In genomic region chr10:96833220-96834001, GRCh38 we compare ENCODE assay signal across 8 cellular contexts. TPM values are rescaled to one million over a fixed set of nuclear protein-coding genes. Genes with fewer than 3 reads are reported as not detected.
DNase-seq lines count a peak whose midpoint lies in the region; ATAC-seq, FAIRE-seq and TF ChIP-seq lines count a peak whose summit lies in the region.

No MANE protein-coding gene starts in this region.

- H3K27me3 ChIP-seq in OCI-LY1 (ENCODE audit: insufficient read depth, low read length) (no peaks in the 10 kb centered on the region), GM12878 (replicated peaks in 1 of 2; ENCODE audit: control insufficient read depth in 2 of 2, insufficient read depth in 2 of 2, low read length in 1 of 2) (no peaks in the 10 kb centered on the region), iPS-18a (ENCODE audit: control insufficient read depth, insufficient read depth, low read length) (no peaks in the 10 kb centered on the region), gastrocnemius medialis (no peaks in the 10 kb centered on the region)

- H3F3A ChIP-seq in OCI-LY1 (ENCODE audit: insufficient read depth, low read length), result no peaks in the 10 kb centered on the region

- H2AFZ ChIP-seq in OCI-LY1 (ENCODE audit: low read length) (no peak overlapping the region), GM12878 (ENCODE audit: control insufficient read depth, low read depth, low read length) (peak overlapping the region; percentile 2; the same call in 1 of the 2 replicates)

- peak overlapping the region; percentile 96 for H3K4me2 ChIP-seq in OCI-LY1 (ENCODE audit: low read length)
- H3K4me2 ChIP-seq in GM12878 (ENCODE audit: control insufficient read depth, insufficient read depth), result peak overlapping the region; percentile 91

- H4K20me1 ChIP-seq in OCI-LY1 (ENCODE audit: insufficient read depth, low read length), result no peaks in the 10 kb centered on the region
- H4K20me1 ChIP-seq in GM12878 (ENCODE audit: control insufficient read depth, insufficient read depth), result peaks cover 3% of the 10 kb centered on the region; the same call in 1 of the 2 replicates

- H3K27ac ChIP-seq in OCI-LY1 (ENCODE audit: low read depth, low read length, poor library complexity, severe bottlenecking) (peak overlapping the region; percentile 39), GM12878 (ENCODE audit: control insufficient read depth, insufficient read depth) (peak overlapping the region; percentile 64), iPS-18a (ENCODE audit: low read length) (peak overlapping the region; percentile 7), gastrocnemius medialis (peak overlapping the region; percentile 94 to 99 (median 97))

- BruUV-seq in GM12878 (replicated peaks; lab: Mats Ljungman, UMichigan), result no TSS peak

- TF ChIP-seq CTCF in OCI-LY1 (IDR thresholded peaks at IDR 0.05; ENCODE audit: low read length) (no peak), GM12878 (IDR thresholded peaks at IDR 0.05 in 2 of 3, conservative IDR thresholded peaks at IDR 0.05 in 1 of 3; ENCODE audit: control insufficient read depth in 2 of 3, extremely low read depth in 1 of 3, insufficient read depth in 1 of 3, low read depth in 3 of 3, low read length in 3 of 3) (no peak), gastrocnemius medialis (IDR thresholded peaks at IDR 0.05 in 4 of 5, conservative IDR thresholded peaks at IDR 0.05 in 1 of 5) (no peak)

- DNase-seq in NCI-H1417 (lab: John Stamatoyannopoulos, UW), result peak; percentile 6 to 72 (median 39)
- no peak for DNase-seq in NCI-H1417 treated with DMSO at 0.1 percent for 48 hours (lab: John Stamatoyannopoulos, UW)
- no peak for DNase-seq in GM12878 (ENCODE audit: low read depth, low spot score)
- peak; percentile 12 to 27 for DNase-seq in gastrocnemius medialis

- peaks cover 49% of the 10 kb centered on the region for H3K79me2 ChIP-seq in OCI-LY1 (ENCODE audit: insufficient read depth, low read length)
- H3K79me2 ChIP-seq in GM12878 (ENCODE audit: control insufficient read depth, insufficient read depth, low read length), result peaks cover 57% of the 10 kb centered on the region

- H3K36me3 ChIP-seq in OCI-LY1 (ENCODE audit: insufficient read depth, low read length) (peaks cover 8% of the 10 kb centered on the region; the same call in 1 of the 2 replicates), GM12878 (ENCODE audit: control insufficient read depth in 2 of 2, insufficient read depth in 2 of 2, low read length in 1 of 2) (peaks cover 0 to 2% of the 10 kb centered on the region in 2 experiments; a peak in 1 of 4 replicates), iPS-18a (ENCODE audit: control insufficient read depth, low read depth, low read length) (no peaks in the 10 kb centered on the region), gastrocnemius medialis (no peaks in the 10 kb centered on the region)

- CTCF ChIA-PET in GM12878 (lab: Yijun Ruan, JAX), result interaction anchor here (0.6 to 1.2 kb wide), 5 partner anchors 11 to 191 kb away, joined by 3 to 7 read pairs (median 3); no protein-coding TSS in a partner anchor

- peak overlapping the region; percentile 77 for H3K9ac ChIP-seq in OCI-LY1 (ENCODE audit: low read length)
- peak overlapping the region; percentile 82 for H3K9ac ChIP-seq in GM12878 (ENCODE audit: control insufficient read depth, insufficient read depth, low read length)
- H3K9ac ChIP-seq in iPS-18a (ENCODE audit: low read length), result peak overlapping the region; percentile 63

- under 1% methylated on average over 29 of the region's 46 CpGs for WGBS in GM12878 (ENCODE audit: insufficient coverage, insufficient replicate concordance, low lambda C conversion rate, missing lambda C conversion rate)

- intact Hi-C loops in GM12878 (cut with micrococcal nuclease; ENCODE audit: unreplicated experiment) (loop anchor here (2.0 to 10.0 kb wide), 5 partner anchors 79 to 439 kb away; partner anchors contain the start of gene TM9SF3), gastrocnemius medialis (cut with DNase I; ENCODE audit: low total_unique reads) (loop anchor here (2.0 to 10.0 kb wide), 6 partner anchors 191 to 501 kb away; partner anchors contain the start of genes FRAT2, TLL2 and TM9SF3)

- no peaks in the 10 kb centered on the region for H3K9me2 ChIP-seq in OCI-LY1 (ENCODE audit: low read depth, low read length)

- TF ChIP-seq POLR2A in GM12878 (IDR thresholded peaks at IDR 0.05; ENCODE audit: low read depth, low read length) (no peak), gastrocnemius medialis (IDR thresholded peaks at IDR 0.05) (no peak)

- TF ChIP-seq RAD21 in GM12878 (IDR thresholded peaks at IDR 0.05; ENCODE audit: insufficient read depth, low read depth, low read length), result no peak

- no peak for TF ChIP-seq EP300 in GM12878 (IDR thresholded peaks at IDR 0.05; ENCODE audit: borderline replicate concordance in 1 of 2, control insufficient read depth in 1 of 2, low read depth in 2 of 2, low read length in 2 of 2)

- peak; percentile 61 for FAIRE-seq in GM12878 (lab: Jason Lieb, UNC)

- RAD21 ChIA-PET in GM12878 (lab: Charles Lee; ENCODE audit: unreplicated experiment), result interaction anchor here (0.8 to 2.1 kb wide), 4 partner anchors 27 to 191 kb away, joined by 3 to 11 read pairs (median 4); no protein-coding TSS in a partner anchor

- POLR2A ChIA-PET in GM12878 (lab: Charles Lee), result interaction anchor here (0.6 to 1.3 kb wide), 5 partner anchors 70 to 886 kb away, joined by 3 to 7 read pairs (median 3); no protein-coding TSS in a partner anchor

- peak; percentile 17 for ATAC-seq in HG02642 (IDR thresholded peaks at IDR 0.05; ENCODE audit: poor library complexity, unreplicated experiment)
- peak; percentile 30 for ATAC-seq in GM12878
- peak; percentile 14 to 22 for ATAC-seq in gastrocnemius medialis
- ATAC-seq in GM18870 (IDR thresholded peaks at IDR 0.05; ENCODE audit: unreplicated experiment), result no peak

- H3K4me1 ChIP-seq in OCI-LY1 (ENCODE audit: insufficient read depth, low read length, severe bottlenecking), result peaks cover 41% of the 10 kb centered on the region
- H3K4me1 ChIP-seq in GM12878 (ENCODE audit: control insufficient read depth, insufficient read depth, low read length), result peaks cover 12% of the 10 kb centered on the region
- peaks cover 23% of the 10 kb centered on the region for H3K4me1 ChIP-seq in iPS-18a (ENCODE audit: control insufficient read depth, low read depth, low read length)
- H3K4me1 ChIP-seq in gastrocnemius medialis, result peaks cover 45 to 60% of the 10 kb centered on the region in 2 donors

- SMC1A ChIA-PET in GM12878 (lab: Charles Lee; ENCODE audit: uncharacterized antibody, unreplicated experiment), result interaction anchor here (0.9 to 1.6 kb wide), 3 partner anchors 27 to 72 kb away, joined by 3 to 5 read pairs (median 4); no protein-coding TSS in a partner anchor

- in situ Hi-C loops in GM12878 (cut with MboI), result no loop called here
- in situ Hi-C loops in gastrocnemius medialis (cut with MboI; ENCODE audit: low sequenced_read_pairs in 4 of 4), result loop anchor here in 2 of 4 donors (10.0 kb wide), 2 partner anchors 191 to 439 kb away; no protein-coding TSS in a partner anchor

- H3K4me3 ChIP-seq in OCI-LY1 (ENCODE audit: low read depth, low read length, poor library complexity, severe bottlenecking), result peak overlapping the region; percentile 86
- peak overlapping the region; percentile 100 for H3K4me3 ChIP-seq in GM12878
- H3K4me3 ChIP-seq in iPS-18a (ENCODE audit: low read length), result peak overlapping the region; percentile 63
- H3K4me3 ChIP-seq in gastrocnemius medialis, result peak overlapping the region; percentile 81 to 90 (median 86)

- no peaks in the 10 kb centered on the region for H3K9me3 ChIP-seq in OCI-LY1 (ENCODE audit: low read length)
- H3K9me3 ChIP-seq in GM12878 (replicated peaks; ENCODE audit: control insufficient read depth, insufficient read depth, low read length), result no peaks in the 10 kb centered on the region; the same call in 2 of the 3 replicates
- H3K9me3 ChIP-seq in iPS-18a (ENCODE audit: control insufficient read depth, low read depth, low read length), result no peaks in the 10 kb centered on the region
- no peaks in the 10 kb centered on the region for H3K9me3 ChIP-seq in gastrocnemius medialis

RNA-seq across cellular contexts. Expression of gene LCOR, which starts 1.3 kb away (rescaled TPM):
- 164 and 167 TPM in 2 replicates for total RNA-seq in GM12878 (2013; cell fraction: nucleolus; rRNA removed)
- 11.2 and 16.2 TPM in 2 replicates for total RNA-seq in GM12878 (2014; rRNA removed)
- total RNA-seq in GM12878 (2014; rRNA removed; fragmentation: Illumina TruSeq; extraction: Trizol), result 17.8 and 19.2 TPM in 2 replicates
- 18.9 and 22.0 TPM in 2 replicates for total RNA-seq in GM12878 (2021)
- polyA plus RNA-seq in GM12878 (2011; ENCODE audit: low read depth), result 18.1 TPM
- polyA plus RNA-seq in GM12878 (2011; rRNA removed), result 18.0 and 24.9 TPM in 2 replicates
- polyA plus RNA-seq in GM12878 (2011; cell fraction: cytosol; rRNA removed), result 6.8 and 12.2 TPM in 2 replicates
- polyA plus RNA-seq in GM12878 (2011; cell fraction: nucleus; rRNA removed), result 19.2 and 25.2 TPM in 2 replicates
- polyA plus RNA-seq in GM12878 (2012), result 8.0 TPM in 2 replicates
- 10.2 and 16.0 TPM in 2 replicates for polyA plus RNA-seq in GM12878 (2014; fragmentation: Illumina TruSeq; extraction: Trizol)
- 1 to 10 TPM; 1.6 to 6.1 TPM for polyA plus RNA-seq in GM12878 (2014; fragmentation: Nextera tagmentation; extraction: Ambion mirVana)
- 5.2 and 6.6 TPM in 2 replicates for polyA plus RNA-seq in GM12878 (2014; rRNA removed)
- 10 to 100 TPM; 15.3 to 16.9 TPM for polyA plus RNA-seq in GM12878 (2016; fragmentation: Nextera tagmentation; extraction: Ambion mirVana)
- polyA minus RNA-seq in GM12878 (2011; rRNA and poly(A)+ RNA removed), result 34.7 and 38.0 TPM in 2 replicates
- 9.0 and 13.2 TPM in 2 replicates for polyA minus RNA-seq in GM12878 (2011; cell fraction: cytosol; rRNA and poly(A)+ RNA removed)
- polyA minus RNA-seq in GM12878 (2011; cell fraction: nucleus; rRNA and poly(A)+ RNA removed), result 35.9 and 66.6 TPM in 2 replicates
- 10 to 100 TPM in 3 of 4 donors, 1 to 10 TPM in 1; 9.2 to 20.0 (median 14.6) TPM for total RNA-seq in gastrocnemius medialis

Comparison
In these comparisons a context has a peak if more than half of its experiments do, and no peak if none do; other contexts are left out.
1. DNase-seq: peak in NCI-H1417 (3 of 3) and gastrocnemius medialis (2 of 2); none in NCI-H1417 treated with DMSO at 0.1 percent for 48 hours (single experiment) and GM12878 (single experiment).
2. H3K27ac ChIP-seq: peak in every context shown above with its lines; median percentile 97 in gastrocnemius medialis; 64 in GM12878; 39 in OCI-LY1; 7 in iPS-18a.
3. Peak in every context shown above with its lines, with median percentiles within 50 percentile points of each other: H3K4me3 ChIP-seq and H3K9ac ChIP-seq.